In genomic region chr1:21775985-21776562, GRCh38 we compare ENCODE assay signal across 15 cellular contexts. TPM values are rescaled to one million over a fixed set of nuclear protein-coding genes. Genes with fewer than 3 reads are reported as not detected.
DNase-seq lines count a peak whose midpoint lies in the region; ATAC-seq, FAIRE-seq and TF ChIP-seq lines count a peak whose summit lies in the region.
"Had no signal": no experiment of that assay in that cellular context is flagged by ENCODE, and none has a peak within 500 bp of the region (broad histone marks: within the 10 kb centered on the region; RNA-seq: fewer than 3 reads in every experiment).

No MANE protein-coding gene starts in this region.

- H3K4me1 Mint-ChIP-seq in activated B cell treated with CpG ODN at 0.5 μM for 24 hours, result peaks cover 57% of the 10 kb centered on the region

- peaks cover 9% of the 10 kb centered on the region for H3K36me3 Mint-ChIP-seq in activated B cell treated with CpG ODN at 0.5 μM for 24 hours (ENCODE audit: low read depth)

- ATAC-seq in activated B cell treated with CpG ODN at 0.5 μM for 24 hours (ENCODE audit: low read depth) (no peak), HG03460 (IDR thresholded peaks at IDR 0.05; ENCODE audit: unreplicated experiment) (no peak)

- intact Hi-C loops in activated B cell treated with CpG ODN at 0.5 μM for 24 hours (cut with micrococcal nuclease), result no loop called here

- CTCF ChIA-PET in AG04449 (lab: Yijun Ruan, JAX), result no interaction called here
- CTCF ChIA-PET in activated B cell treated with CpG ODN at 0.5 μM for 24 hours (lab: Charles Lee), result no interaction called here

- H3K27me3 Mint-ChIP-seq in activated B cell treated with CpG ODN at 0.5 μM for 24 hours, result no peaks in the 10 kb centered on the region

- H3K27ac Mint-ChIP-seq in activated B cell treated with CpG ODN at 0.5 μM for 24 hours, result peak overlapping the region; percentile 41

- FAIRE-seq in small intestine (lab: Jason Lieb, UNC), result no peak
- FAIRE-seq: kidney had no signal

- H3K36me3 ChIP-seq in small intestine (ENCODE audit: control insufficient read depth in 2 of 2, insufficient read depth in 2 of 2, low read length in 2 of 2), result no peaks in the 10 kb centered on the region

- peak; percentile 23 for DNase-seq in AG04449 (ENCODE audit: low read depth, low spot score)
- DNase-seq in DMS53 (lab: John Stamatoyannopoulos, UW), result peak; percentile 69
- no peak for DNase-seq in activated B cell treated with CpG ODN at 0.5 μM for 24 hours
- peak; percentile 89 for DNase-seq in fibroblast of gingiva (ENCODE audit: low read depth)
- no peak for DNase-seq in NK-92 treated with Interleukin-12 subunit alpha and Interleukin-12 subunit beta, amount 100 ng/mL, for 24 hours (lab: John Stamatoyannopoulos, UW)
- no peak for DNase-seq in small intestine
- no peak for DNase-seq in stimulated activated CD4-positive, alpha-beta T cell treated with anti-CD3 and anti-CD28 coated beads, Interleukin-1b, Interleukin-23, amount 100 ng/mL, for 48 hours
- DNase-seq: activated CD4-positive, alpha-beta T cell treated with anti-CD3 and anti-CD28 coated beads, Interleukin-2, amount 50 U/mL, for 4 hours; central memory CD4-positive, alpha-beta T cell; kidney; NCI-H1417 treated with DMSO at 0.1 percent for 48 hours; NCI-H82; SK-N-SH had no signal

- TF ChIP-seq CTCF in AG04449 (IDR thresholded peaks at IDR 0.05; ENCODE audit: insufficient read depth, low read length, missing control alignments) (no peak), activated B cell treated with CpG ODN at 0.5 μM for 24 hours (IDR thresholded peaks at IDR 0.05) (no peak)

- no peak overlapping the region for H3K27ac ChIP-seq in small intestine (ENCODE audit: low read depth in 1 of 2, low read length in 1 of 2)

- POLR2A ChIA-PET in AG04449 (lab: Yijun Ruan, JAX), result no interaction called here
- POLR2A ChIA-PET in activated B cell treated with CpG ODN at 0.5 μM for 24 hours (lab: Charles Lee), result interaction anchor here (1.4 to 1.5 kb wide), 2 partner anchors 14 to 15 kb away, joined by 4 read pairs; no protein-coding TSS in a partner anchor

- H3K9me3 Mint-ChIP-seq in activated B cell treated with CpG ODN at 0.5 μM for 24 hours, result peaks cover 2% of the 10 kb centered on the region

- H3K9me3 ChIP-seq in small intestine (ENCODE audit: control insufficient read depth, low read depth), result no peaks in the 10 kb centered on the region
- H3K9me3 ChIP-seq: Caco-2, SK-N-SH had no signal

- H3K27me3 ChIP-seq in small intestine (ENCODE audit: control insufficient read depth in 2 of 2, insufficient read depth in 2 of 2, low read length in 2 of 2), result no peaks in the 10 kb centered on the region

- peaks cover 0 to 1% of the 10 kb centered on the region in 2 donors for H3K4me1 ChIP-seq in small intestine (ENCODE audit: control insufficient read depth in 2 of 2, insufficient read depth in 1 of 2, low read depth in 1 of 2, low read length in 1 of 2)

- H3K4me3 Mint-ChIP-seq in activated B cell treated with CpG ODN at 0.5 μM for 24 hours, result no peak overlapping the region

- H3K4me3 ChIP-seq in AG04449 (ENCODE audit: low read depth, low read length) (no peak overlapping the region), small intestine (ENCODE audit: low read depth in 1 of 2, low read length in 2 of 2) (no peak overlapping the region)

RNA-seq across cellular contexts. Expression of gene USP48, which starts 6.9 kb away (rescaled TPM):
- 86.3 and 97.3 TPM in 2 replicates for total RNA-seq in activated B cell treated with CpG ODN at 0.5 μM for 24 hours
- 10 to 100 TPM; 15.1 to 18.5 (median 17.0) TPM for polyA plus RNA-seq in small intestine

RNA-seq across cellular contexts. Expression of gene LDLRAD2, which starts 36.0 kb away (rescaled TPM):
- 0.64 and 0.67 TPM in 2 replicates for total RNA-seq in activated B cell treated with CpG ODN at 0.5 μM for 24 hours
- under 1 TPM; 0.22 to 0.85 (median 0.81) TPM for polyA plus RNA-seq in small intestine
- total RNA-seq: Caco-2 had no signal

Comparison
In these comparisons a context has a peak if more than half of its experiments do, and no peak if none do; other contexts are left out.
1. DNase-seq: peak in AG04449 (single experiment), DMS53 (single experiment) and fibroblast of gingiva (single experiment); none in activated B cell treated with CpG ODN at 0.5 μM for 24 hours (single experiment), NK-92 treated with Interleukin-12 subunit alpha and Interleukin-12 subunit beta, amount 100 ng/mL, for 24 hours (single experiment), small intestine (single experiment) and stimulated activated CD4-positive, alpha-beta T cell treated with anti-CD3 and anti-CD28 coated beads, Interleukin-1b, Interleukin-23, amount 100 ng/mL, for 48 hours (single experiment).